32 cellular contexts compared by ENCODE assay signal in genomic region chr17:41076788-41077187, GRCh38. TPM values are rescaled to one million over a fixed set of nuclear protein-coding genes. Genes with fewer than 3 reads are reported as not detected.
"Had no signal": no experiment of that assay in that cellular context is flagged by ENCODE, and none has a peak within 500 bp of the region (broad histone marks: within the 10 kb centered on the region; RNA-seq: fewer than 3 reads in every experiment).

No MANE protein-coding gene starts in this region.

- ATAC-seq: effector memory CD8-positive, alpha-beta T cell; esophagus mucosa; gastrocnemius medialis; heart right ventricle; left cardiac atrium; left lung; left ventricle myocardium superior; lower lobe of right lung; mucosa of descending colon had no signal

- DNase-seq: colonic mucosa; cortex of kidney; effector CD8-positive, alpha-beta T cell; effector memory CD8-positive, alpha-beta T cell; endodermal cell; erythroblast; esophagus squamous epithelium; foreskin fibroblast; foreskin melanocyte; gastrocnemius medialis; glutamatergic neuron; head of caudate nucleus; heart right ventricle; hippocampal formation; left cardiac atrium; left lung; left ventricle myocardium superior; lower lobe of right lung; mesenchymal stem cell; mucosa of descending colon had no signal

- H3K27ac ChIP-seq: colonic mucosa, epithelial cell of prostate, esophagus squamous epithelium, gastrocnemius medialis, heart right ventricle, left lung, lower lobe of right lung had no signal

- H3K36me3 ChIP-seq: colonic mucosa, esophagus squamous epithelium, gastrocnemius medialis, heart right ventricle, left lung, lower lobe of right lung had no signal

- FAIRE-seq: endometrium, islet of Langerhans, keratinocyte had no signal

- H3K4me1 ChIP-seq: colonic mucosa, esophagus squamous epithelium, gastrocnemius medialis, heart right ventricle, left lung, lower lobe of right lung had no signal

- H3K4me3 ChIP-seq: colonic mucosa, esophagus squamous epithelium, gastrocnemius medialis, heart right ventricle, left lung, lower lobe of right lung, mucosa of descending colon had no signal

- H3K27me3 ChIP-seq: colonic mucosa had no signal

- H3K9me3 ChIP-seq: colonic mucosa, esophagus squamous epithelium, gastrocnemius medialis, heart right ventricle, left lung, lower lobe of right lung, mucosa of descending colon had no signal

RNA-seq across cellular contexts. Expression of gene KRTAP4-7, which starts 7.2 kb away (rescaled TPM):
- total RNA-seq: colonic mucosa, dermis microvascular lymphatic vessel endothelial cell, endodermal cell, esophagus mucosa, esophagus squamous epithelium, gastrocnemius medialis, glomerular endothelial cell, heart right ventricle, kidney epithelial cell, left cardiac atrium, left lung, left ventricle myocardium superior, lower lobe of right lung, lung microvascular endothelial cell, mesenteric fat pad, mesothelial cell of epicardium, mucosa of descending colon, myocyte had no signal
- polyA plus RNA-seq: heart right ventricle, keratinocyte had no signal

RNA-seq across cellular contexts. Expression of gene KRTAP2-4, which starts 11.1 kb away (rescaled TPM):
- total RNA-seq: colonic mucosa, dermis microvascular lymphatic vessel endothelial cell, endodermal cell, esophagus mucosa, esophagus squamous epithelium, gastrocnemius medialis, glomerular endothelial cell, heart right ventricle, kidney epithelial cell, left cardiac atrium, left lung, left ventricle myocardium superior, lower lobe of right lung, lung microvascular endothelial cell, mesenteric fat pad, mesothelial cell of epicardium, mucosa of descending colon, myocyte had no signal
- polyA plus RNA-seq: heart right ventricle, keratinocyte had no signal

RNA-seq across cellular contexts. Expression of gene KRTAP2-3, which starts 16.9 kb away (rescaled TPM):
- total RNA-seq: colonic mucosa, dermis microvascular lymphatic vessel endothelial cell, endodermal cell, esophagus mucosa, esophagus squamous epithelium, gastrocnemius medialis, heart right ventricle, left cardiac atrium, left ventricle myocardium superior, lower lobe of right lung, lung microvascular endothelial cell, mesenteric fat pad, mucosa of descending colon had no signal
- polyA plus RNA-seq: heart right ventricle had no signal

RNA-seq across cellular contexts. Expression of gene KRTAP4-8, which starts 21.2 kb away (rescaled TPM):
- total RNA-seq: colonic mucosa, dermis microvascular lymphatic vessel endothelial cell, endodermal cell, esophagus mucosa, esophagus squamous epithelium, gastrocnemius medialis, glomerular endothelial cell, heart right ventricle, kidney epithelial cell, left cardiac atrium, left lung, left ventricle myocardium superior, lower lobe of right lung, lung microvascular endothelial cell, mesenteric fat pad, mesothelial cell of epicardium, mucosa of descending colon, myocyte had no signal
- polyA plus RNA-seq: heart right ventricle, keratinocyte had no signal

RNA-seq across cellular contexts. Expression of gene KRTAP2-2, which starts 21.8 kb away (rescaled TPM):
- total RNA-seq: colonic mucosa, dermis microvascular lymphatic vessel endothelial cell, endodermal cell, esophagus mucosa, esophagus squamous epithelium, gastrocnemius medialis, glomerular endothelial cell, heart right ventricle, kidney epithelial cell, left cardiac atrium, left lung, left ventricle myocardium superior, lower lobe of right lung, lung microvascular endothelial cell, mesenteric fat pad, mesothelial cell of epicardium, mucosa of descending colon, myocyte had no signal
- polyA plus RNA-seq: heart right ventricle, keratinocyte had no signal
